9 cellular contexts compared by ENCODE assay signal in genomic region chr7:102125127-102125561, GRCh38.
DNase-seq lines count a peak whose midpoint lies in the region; ATAC-seq, FAIRE-seq and TF ChIP-seq lines count a peak whose summit lies in the region.
"Had no signal": no experiment of that assay in that cellular context is flagged by ENCODE, and none has a peak within 500 bp of the region (broad histone marks: within the 10 kb centered on the region; RNA-seq: fewer than 3 reads in every experiment).

No MANE protein-coding gene starts in this region.

- intact Hi-C loops in GM12878 (cut with micrococcal nuclease; ENCODE audit: unreplicated experiment) = loop anchor here (10.0 kb wide), 1 partner anchor 270 kb away; no protein-coding TSS in a partner anchor
- intact Hi-C loops in lower lobe of right lung (cut with DNase I) = no loop called here

- H2AFZ ChIP-seq in GM12878 (ENCODE audit: control insufficient read depth, low read depth, low read length) = peak overlapping the region; percentile 43; the same call in 1 of the 2 replicates

- peak; percentile 58 for TF ChIP-seq RAD21 in GM12878 (IDR thresholded peaks at IDR 0.05; ENCODE audit: insufficient read depth, low read depth, low read length)

- TF ChIP-seq EP300 in GM12878 (IDR thresholded peaks at IDR 0.05; ENCODE audit: borderline replicate concordance in 1 of 2, control insufficient read depth in 1 of 2, low read depth in 2 of 2, low read length in 2 of 2) = no peak

- H3K27ac Mint-ChIP-seq in HFFc6 = peak overlapping the region; percentile 88
- H3K27ac Mint-ChIP-seq in activated T-cell treated with anti-CD3 and anti-CD28 coated beads, Interleukin-2, amount 50 U/mL, for 24 hours = no peak overlapping the region

- H4K20me1 ChIP-seq in GM12878 (ENCODE audit: control insufficient read depth, insufficient read depth) = no peaks in the 10 kb centered on the region

- H3K27ac ChIP-seq in GM12878 (ENCODE audit: control insufficient read depth, insufficient read depth) (peak overlapping the region; percentile 4; the same call in 1 of the 2 replicates), lower lobe of right lung (peak overlapping the region; percentile 44)

- FAIRE-seq in GM12878 (lab: Jason Lieb, UNC) = no peak

- POLR2A ChIA-PET in GM12878 (lab: Charles Lee) = interaction anchor here (0.7 kb wide), 1 partner anchor 143 kb away, joined by 3 read pairs; no protein-coding TSS in a partner anchor

- peaks cover 3% of the 10 kb centered on the region; the same call in 1 of the 2 replicates for H3K27me3 Mint-ChIP-seq in HFFc6 (ENCODE audit: insufficient read depth)
- H3K27me3 Mint-ChIP-seq in activated T-cell treated with anti-CD3 and anti-CD28 coated beads, Interleukin-2, amount 50 U/mL, for 24 hours = no peaks in the 10 kb centered on the region

- H3K4me1 Mint-ChIP-seq in HFFc6 (ENCODE audit: low read depth) = peaks cover 32% of the 10 kb centered on the region
- peaks cover 14% of the 10 kb centered on the region for H3K4me1 Mint-ChIP-seq in activated T-cell treated with anti-CD3 and anti-CD28 coated beads, Interleukin-2, amount 50 U/mL, for 24 hours (ENCODE audit: low read depth)

- TF ChIP-seq CTCF in HFFc6 (IDR thresholded peaks at IDR 0.05) (peak; percentile 50), GM12878 (IDR thresholded peaks at IDR 0.05 in 2 of 3, conservative IDR thresholded peaks at IDR 0.05 in 1 of 3; ENCODE audit: control insufficient read depth in 2 of 3, extremely low read depth in 1 of 3, insufficient read depth in 1 of 3, low read depth in 3 of 3, low read length in 3 of 3) (peak in 2 of 3 experiments; percentile 21 to 79; a peak in 3 of 6 replicates), lower lobe of right lung (IDR thresholded peaks at IDR 0.05) (no peak)

- H3K27me3 ChIP-seq in GM12878 (replicated peaks in 1 of 2; ENCODE audit: control insufficient read depth in 2 of 2, insufficient read depth in 2 of 2, low read length in 1 of 2) (no peaks in the 10 kb centered on the region), lower lobe of right lung (ENCODE audit: low read depth) (no peaks in the 10 kb centered on the region)

- WGBS in GM12878 (ENCODE audit: insufficient coverage, insufficient replicate concordance, low lambda C conversion rate, missing lambda C conversion rate) = 46% methylated on average over 15 of the region's 15 CpGs

- in situ Hi-C loops in GM12878 (cut with MboI) = no loop called here

- H3K4me1 ChIP-seq in GM12878 (ENCODE audit: control insufficient read depth, insufficient read depth, low read length) (peaks cover 26% of the 10 kb centered on the region), lower lobe of right lung (peaks cover 22% of the 10 kb centered on the region)

- no peaks in the 10 kb centered on the region for H3K9me3 Mint-ChIP-seq in HFFc6
- H3K9me3 Mint-ChIP-seq in activated T-cell treated with anti-CD3 and anti-CD28 coated beads, Interleukin-2, amount 50 U/mL, for 24 hours = no peaks in the 10 kb centered on the region

- H3K9me3 ChIP-seq in GM12878 (replicated peaks; ENCODE audit: control insufficient read depth, insufficient read depth, low read length) = no peaks in the 10 kb centered on the region
- no peaks in the 10 kb centered on the region for H3K9me3 ChIP-seq in lower lobe of right lung

- no TSS peak for BruUV-seq in GM12878 (replicated peaks; lab: Mats Ljungman, UMichigan)

- TF ChIP-seq POLR2A in GM12878 (IDR thresholded peaks at IDR 0.05; ENCODE audit: low read depth, low read length) = no peak

- H3K36me3 Mint-ChIP-seq in HFFc6 (ENCODE audit: low read depth) = no peaks in the 10 kb centered on the region; the same call in 1 of the 2 replicates
- H3K36me3 Mint-ChIP-seq in activated T-cell treated with anti-CD3 and anti-CD28 coated beads, Interleukin-2, amount 50 U/mL, for 24 hours (ENCODE audit: low read depth) = peaks cover 14% of the 10 kb centered on the region

- ATAC-seq in GM12878 (peak; percentile 94), lower lobe of right lung (peak; percentile 97), HG03378 (IDR thresholded peaks at IDR 0.05; ENCODE audit: unreplicated experiment) (no peak), GM21367 (IDR thresholded peaks at IDR 0.05; ENCODE audit: unreplicated experiment) (no peak)

- H3K36me3 ChIP-seq in GM12878 (ENCODE audit: control insufficient read depth in 2 of 2, insufficient read depth in 2 of 2, low read length in 1 of 2) = peaks cover 2% of the 10 kb centered on the region in 2 experiments; a peak in 3 of 4 replicates
- peaks cover 3% of the 10 kb centered on the region for H3K36me3 ChIP-seq in lower lobe of right lung

- H3K9ac ChIP-seq in GM12878 (ENCODE audit: control insufficient read depth, insufficient read depth, low read length) = no peak overlapping the region

- H3K4me3 ChIP-seq in GM12878 = no peak overlapping the region
- H3K4me3 ChIP-seq in lower lobe of right lung = no peak overlapping the region

- H3K4me3 Mint-ChIP-seq in HFFc6 = peak overlapping the region; percentile 54
- H3K4me3 Mint-ChIP-seq in activated T-cell treated with anti-CD3 and anti-CD28 coated beads, Interleukin-2, amount 50 U/mL, for 24 hours = no peak overlapping the region

- SMC1A ChIA-PET in GM12878 (lab: Charles Lee; ENCODE audit: uncharacterized antibody, unreplicated experiment) = interaction anchor here (0.6 to 1.0 kb wide), 2 partner anchors 70 to 145 kb away, joined by 3 read pairs; no protein-coding TSS in a partner anchor

- H3K79me2 ChIP-seq in GM12878 (ENCODE audit: control insufficient read depth, insufficient read depth, low read length) = no peaks in the 10 kb centered on the region

- DNase-seq in AG20443 (ENCODE audit: low spot score) (peak; percentile 65), HFFc6 (peak; percentile 86), GM12878 (ENCODE audit: low read depth, low spot score) (peak; percentile 51), lower lobe of right lung (peak; percentile 90), pons (ENCODE audit: low spot score) (no peak)
- DNase-seq in activated T-cell treated with anti-CD3 and anti-CD28 coated beads, Interleukin-2, amount 50 U/mL, for 24 hours = no peak
- DNase-seq: activated CD8-positive, alpha-beta memory T cell treated with anti-CD3 and anti-CD28 coated beads, Interleukin-2, amount 50 U/mL, for 48 hours had no signal

- CTCF ChIA-PET in GM12878 (lab: Yijun Ruan, JAX) = interaction anchor here (0.6 to 2.0 kb wide), 4 partner anchors 60 to 317 kb away, joined by 3 to 5 read pairs (median 4); no protein-coding TSS in a partner anchor

- RAD21 ChIA-PET in GM12878 (lab: Charles Lee; ENCODE audit: unreplicated experiment) = interaction anchor here (0.6 to 1.7 kb wide), 8 partner anchors 133 to 381 kb away, joined by 3 to 11 read pairs (median 3); no protein-coding TSS in a partner anchor

- peak overlapping the region; percentile 11; the same call in 1 of the 2 replicates for H3K4me2 ChIP-seq in GM12878 (ENCODE audit: control insufficient read depth, insufficient read depth)

TF ChIP-seq in GM12878, 131 proteins besides CTCF, POLR2A, EP300 and RAD21 (continues in another document):
- TF ChIP-seq ZNF384 (IDR thresholded peaks at IDR 0.05; ENCODE audit: borderline replicate concordance, low read depth, low read length) (no peak), SMC3 (IDR thresholded peaks at IDR 0.05; ENCODE audit: borderline replicate concordance, low read length) (peak; percentile 14; the same call in 1 of the 2 replicates), IKZF2 (IDR thresholded peaks at IDR 0.05) (peak; percentile 41 to 65; a peak in 2 of 4 replicates), TCF7 (IDR thresholded peaks at IDR 0.05; ENCODE audit: borderline replicate concordance) (no peak), MEF2A (IDR thresholded peaks at IDR 0.05; ENCODE audit: insufficient read depth, low read depth, low read length) (0 out of 2 replicates have a peak, but pooled peaks have one; percentile 14), CREB1 (IDR thresholded peaks at IDR 0.05; ENCODE audit: low read depth) (0 out of 2 replicates have a peak, but pooled peaks have one; percentile 20), SREBF1 (IDR thresholded peaks at IDR 0.05; ENCODE audit: low read length) (no peak), BACH1 (IDR thresholded peaks at IDR 0.05; ENCODE audit: borderline replicate concordance) (no peak), RELA (IDR thresholded peaks at IDR 0.05; ENCODE audit: borderline replicate concordance, partially characterized antibody) (peak; percentile 75)
- TF ChIP-seq, protein P1, sequence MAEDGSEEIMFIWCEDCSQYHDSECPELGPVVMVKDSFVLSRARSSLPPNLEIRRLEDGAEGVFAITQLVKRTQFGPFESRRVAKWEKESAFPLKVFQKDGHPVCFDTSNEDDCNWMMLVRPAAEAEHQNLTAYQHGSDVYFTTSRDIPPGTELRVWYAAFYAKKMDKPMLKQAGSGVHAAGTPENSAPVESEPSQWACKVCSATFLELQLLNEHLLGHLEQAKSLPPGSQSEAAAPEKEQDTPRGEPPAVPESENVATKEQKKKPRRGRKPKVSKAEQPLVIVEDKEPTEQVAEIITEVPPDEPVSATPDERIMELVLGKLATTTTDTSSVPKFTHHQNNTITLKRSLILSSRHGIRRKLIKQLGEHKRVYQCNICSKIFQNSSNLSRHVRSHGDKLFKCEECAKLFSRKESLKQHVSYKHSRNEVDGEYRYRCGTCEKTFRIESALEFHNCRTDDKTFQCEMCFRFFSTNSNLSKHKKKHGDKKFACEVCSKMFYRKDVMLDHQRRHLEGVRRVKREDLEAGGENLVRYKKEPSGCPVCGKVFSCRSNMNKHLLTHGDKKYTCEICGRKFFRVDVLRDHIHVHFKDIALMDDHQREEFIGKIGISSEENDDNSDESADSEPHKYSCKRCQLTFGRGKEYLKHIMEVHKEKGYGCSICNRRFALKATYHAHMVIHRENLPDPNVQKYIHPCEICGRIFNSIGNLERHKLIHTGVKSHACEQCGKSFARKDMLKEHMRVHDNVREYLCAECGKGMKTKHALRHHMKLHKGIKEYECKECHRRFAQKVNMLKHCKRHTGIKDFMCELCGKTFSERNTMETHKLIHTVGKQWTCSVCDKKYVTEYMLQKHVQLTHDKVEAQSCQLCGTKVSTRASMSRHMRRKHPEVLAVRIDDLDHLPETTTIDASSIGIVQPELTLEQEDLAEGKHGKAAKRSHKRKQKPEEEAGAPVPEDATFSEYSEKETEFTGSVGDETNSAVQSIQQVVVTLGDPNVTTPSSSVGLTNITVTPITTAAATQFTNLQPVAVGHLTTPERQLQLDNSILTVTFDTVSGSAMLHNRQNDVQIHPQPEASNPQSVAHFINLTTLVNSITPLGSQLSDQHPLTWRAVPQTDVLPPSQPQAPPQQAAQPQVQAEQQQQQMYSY (CRISPR knock-in tag; IDR thresholded peaks at IDR 0.05) = no peak

Comparison
In these comparisons a context has a peak if more than half of its experiments do, and no peak if none do; other contexts are left out.
1. DNase-seq: peak in AG20443 (single experiment), HFFc6 (single experiment), GM12878 (single experiment) and lower lobe of right lung (single experiment); none in activated T-cell treated with anti-CD3 and anti-CD28 coated beads, Interleukin-2, amount 50 U/mL, for 24 hours (single experiment) and pons (single experiment).
2. ATAC-seq: peak in GM12878 (single experiment) and lower lobe of right lung (2 of 2); none in HG03378 (single experiment) and GM21367 (single experiment).